1 cellular context compared by ENCODE assay signal in genomic region chr11:101584129-101584515, GRCh38.
TF ChIP-seq lines count a peak whose summit lies in the region.

No MANE protein-coding gene starts in this region.

TF ChIP-seq in H1, 55 proteins besides CTCF, POLR2A, EP300 and RAD21 (continued from another document):
- TF ChIP-seq CBX5 (IDR thresholded peaks at IDR 0.05; ENCODE audit: low read depth, low read length) (no peak), BACH1 (IDR thresholded peaks at IDR 0.05; ENCODE audit: low read length) (no peak), KDM1A (IDR thresholded peaks at IDR 0.05; ENCODE audit: borderline replicate concordance, low read length) (no peak), JUN (IDR thresholded peaks at IDR 0.05; ENCODE audit: low read depth, low read length) (no peak), TAF7 (optimal IDR thresholded peaks at IDR 0.05; ENCODE audit: borderline replicate concordance, low read depth, low read length) (no peak), SIRT6 (IDR thresholded peaks at IDR 0.05; ENCODE audit: low read length) (no peak), SP4 (IDR thresholded peaks at IDR 0.05; ENCODE audit: low read length) (no peak), KDM5A (IDR thresholded peaks at IDR 0.05; ENCODE audit: low read length) (no peak), CTBP2 (IDR thresholded peaks at IDR 0.05; ENCODE audit: borderline replicate concordance, insufficient read depth, insufficient read length, low read length) (no peak)
- TF ChIP-seq, protein P1, sequence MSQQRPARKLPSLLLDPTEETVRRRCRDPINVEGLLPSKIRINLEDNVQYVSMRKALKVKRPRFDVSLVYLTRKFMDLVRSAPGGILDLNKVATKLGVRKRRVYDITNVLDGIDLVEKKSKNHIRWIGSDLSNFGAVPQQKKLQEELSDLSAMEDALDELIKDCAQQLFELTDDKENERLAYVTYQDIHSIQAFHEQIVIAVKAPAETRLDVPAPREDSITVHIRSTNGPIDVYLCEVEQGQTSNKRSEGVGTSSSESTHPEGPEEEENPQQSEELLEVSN (IDR thresholded peaks at IDR 0.05) = no peak
